In the genomic region with DNA sequence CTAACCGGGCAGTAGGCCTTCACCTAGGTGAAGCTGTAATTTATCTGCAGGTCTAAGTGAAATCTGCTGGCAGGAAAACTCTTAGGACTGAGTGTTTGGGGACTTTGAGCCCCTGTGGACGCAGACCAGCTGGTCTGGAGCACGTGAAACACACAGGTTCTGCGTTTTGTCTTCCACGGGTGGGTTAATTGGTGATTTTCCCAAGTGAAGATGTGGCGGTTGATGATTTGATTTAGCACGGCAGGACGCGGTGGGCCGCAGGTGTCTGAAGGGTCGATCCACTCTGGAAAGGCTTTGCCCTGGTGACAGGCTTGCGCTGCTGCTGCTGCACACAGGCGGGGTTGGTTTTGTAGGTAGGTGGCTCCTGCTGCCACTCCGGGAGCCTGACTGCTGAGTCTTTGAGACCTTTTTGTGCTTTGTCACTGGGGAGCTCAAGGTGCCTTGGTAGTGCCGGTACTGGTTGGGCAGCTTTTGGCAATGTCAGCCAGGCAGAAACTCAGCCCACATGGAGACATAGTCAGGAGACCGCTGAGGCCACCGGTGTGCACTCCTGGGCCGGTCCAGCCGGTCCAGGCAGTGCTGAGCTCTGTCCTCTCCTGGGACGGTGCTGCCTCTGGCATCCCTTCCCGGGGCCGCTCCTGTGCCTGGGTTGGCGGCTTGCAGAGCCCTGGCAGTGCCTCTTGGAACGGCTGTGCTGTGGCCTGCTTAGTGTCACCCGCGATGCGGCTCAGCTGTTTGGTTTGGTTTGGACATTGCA, we compare ENCODE assay signal across 2 cellular contexts.
TF ChIP-seq lines count a peak whose summit lies in the region.

No MANE protein-coding gene starts in this region.

TF ChIP-seq in HCT116, 20 proteins besides CTCF, POLR2A, EP300 and RAD21:
- TF ChIP-seq EZH2 (IDR thresholded peaks at IDR 0.05) (no peak), EZH2phosphoT487 (IDR thresholded peaks at IDR 0.05; ENCODE audit: borderline replicate concordance) (no peak), SIN3A (IDR thresholded peaks at IDR 0.05; ENCODE audit: low read depth) (no peak), JUND (IDR thresholded peaks at IDR 0.05) (no peak), REST (IDR thresholded peaks at IDR 0.05; ENCODE audit: low read depth) (no peak)
- TF ChIP-seq, protein P1, sequence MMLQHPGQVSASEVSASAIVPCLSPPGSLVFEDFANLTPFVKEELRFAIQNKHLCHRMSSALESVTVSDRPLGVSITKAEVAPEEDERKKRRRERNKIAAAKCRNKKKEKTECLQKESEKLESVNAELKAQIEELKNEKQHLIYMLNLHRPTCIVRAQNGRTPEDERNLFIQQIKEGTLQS (IDR thresholded peaks at IDR 0.05): no peak

TF ChIP-seq in K562, 482 proteins besides CTCF, POLR2A, EP300 and RAD21:
- TF ChIP-seq, protein P2, sequence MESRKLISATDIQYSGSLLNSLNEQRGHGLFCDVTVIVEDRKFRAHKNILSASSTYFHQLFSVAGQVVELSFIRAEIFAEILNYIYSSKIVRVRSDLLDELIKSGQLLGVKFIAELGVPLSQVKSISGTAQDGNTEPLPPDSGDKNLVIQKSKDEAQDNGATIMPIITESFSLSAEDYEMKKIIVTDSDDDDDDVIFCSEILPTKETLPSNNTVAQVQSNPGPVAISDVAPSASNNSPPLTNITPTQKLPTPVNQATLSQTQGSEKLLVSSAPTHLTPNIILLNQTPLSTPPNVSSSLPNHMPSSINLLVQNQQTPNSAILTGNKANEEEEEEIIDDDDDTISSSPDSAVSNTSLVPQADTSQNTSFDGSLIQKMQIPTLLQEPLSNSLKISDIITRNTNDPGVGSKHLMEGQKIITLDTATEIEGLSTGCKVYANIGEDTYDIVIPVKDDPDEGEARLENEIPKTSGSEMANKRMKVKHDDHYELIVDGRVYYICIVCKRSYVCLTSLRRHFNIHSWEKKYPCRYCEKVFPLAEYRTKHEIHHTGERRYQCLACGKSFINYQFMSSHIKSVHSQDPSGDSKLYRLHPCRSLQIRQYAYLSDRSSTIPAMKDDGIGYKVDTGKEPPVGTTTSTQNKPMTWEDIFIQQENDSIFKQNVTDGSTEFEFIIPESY (CRISPR knock-in tag; IDR thresholded peaks at IDR 0.05): peak; percentile 52; the same call in 1 of the 2 replicates
- no peak for TF ChIP-seq HOXB6 (CRISPR knock-in tag; IDR thresholded peaks at IDR 0.05; ENCODE audit: borderline replicate concordance)
- no peak for TF ChIP-seq NFYB (IDR thresholded peaks at IDR 0.05; ENCODE audit: extremely low read depth, insufficient read length)
- peak; percentile 15; the same call in 1 of the 2 replicates for TF ChIP-seq RBFOX2 (IDR thresholded peaks at IDR 0.05; ENCODE audit: low read depth, low read length)
- 0 out of 2 replicates have a peak, but pooled peaks have one; percentile 14 for TF ChIP-seq POLR2G (IDR thresholded peaks at IDR 0.05; ENCODE audit: low read depth, low read length)
